Comparison of ENCODE assay signal across 29 cellular contexts in the genomic region with DNA sequence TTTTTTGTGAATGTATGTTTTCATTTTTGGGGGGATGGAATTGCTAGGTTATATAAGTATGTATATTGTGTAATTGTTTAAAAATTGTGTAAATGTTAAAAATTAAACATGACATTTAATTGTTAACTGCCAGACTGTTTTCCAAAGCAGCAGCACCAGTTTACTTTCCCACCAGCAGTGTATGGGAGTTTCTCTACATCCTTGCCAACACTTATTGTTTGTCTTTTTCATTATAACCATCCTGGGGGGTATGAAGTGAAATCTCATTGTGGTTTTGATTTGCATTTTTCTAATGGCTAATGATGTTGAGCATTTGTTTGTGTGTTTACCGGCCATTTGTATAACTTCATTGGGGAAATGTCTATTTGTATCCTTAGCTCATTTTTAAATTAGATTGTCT.
"Had no signal": no experiment of that assay in that cellular context is flagged by ENCODE, and none has a peak within 500 bp of the region (broad histone marks: within the 10 kb centered on the region; RNA-seq: fewer than 3 reads in every experiment).

No MANE protein-coding gene starts in this region.

- H3K36me3 Mint-ChIP-seq: activated naive CD4-positive, alpha-beta T cell treated with anti-CD3 and anti-CD28 coated beads, Interleukin-2, amount 50 U/mL, for 72 hours; T-cell had no signal

- H3K27ac Mint-ChIP-seq: activated CD4-positive, alpha-beta T cell treated with anti-CD3 and anti-CD28 coated beads for 36 hours; activated CD4-positive, alpha-beta T cell treated with anti-CD3 and anti-CD28 coated beads, Interleukin-2, amount 10 ng/mL, durations not matched to agents 7 days and 5 days; activated naive CD4-positive, alpha-beta T cell treated with anti-CD3 and anti-CD28 coated beads for 36 hours; activated naive CD4-positive, alpha-beta T cell treated with anti-CD3 and anti-CD28 coated beads, Interleukin-2, amount 50 U/mL, for 72 hours; activated T-helper 1 cell treated with anti-CD3 and anti-CD28 coated beads, Interleukin-12 subunit alpha, Interleukin-12 subunit beta, Interleukin-2, Interleukin-4 antibody, amounts not matched to agents 30 ng/mL and 10 ng/mL and 1 ng/mL, durations not matched to agents 14 hours and 24 hours and 36 hours; T-cell; T-helper 17 cell had no signal

- H3K27ac ChIP-seq: adrenal gland, body of pancreas, breast epithelium, KMS-11, SJCRH30, SK-N-MC had no signal

- H3K4me3 Mint-ChIP-seq: activated CD4-positive, alpha-beta T cell treated with anti-CD3 and anti-CD28 coated beads for 36 hours; activated CD4-positive, alpha-beta T cell treated with anti-CD3 and anti-CD28 coated beads, Interleukin-2, amount 10 ng/mL, durations not matched to agents 7 days and 5 days; activated naive CD4-positive, alpha-beta T cell treated with anti-CD3 and anti-CD28 coated beads for 36 hours; activated T-cell treated with anti-CD3 and anti-CD28 coated beads, Interleukin-2, amount 50 U/mL, for 4 hours; activated T-helper 1 cell treated with anti-CD3 and anti-CD28 coated beads, Interleukin-12 subunit alpha, Interleukin-12 subunit beta, Interleukin-2, Interleukin-4 antibody, amounts not matched to agents 30 ng/mL and 10 ng/mL and 1 ng/mL, durations not matched to agents 14 hours and 24 hours and 36 hours; T-cell; T-helper 17 cell had no signal

- ATAC-seq: activated CD4-positive, alpha-beta T cell treated with anti-CD3 and anti-CD28 coated beads for 36 hours; activated naive CD4-positive, alpha-beta T cell treated with anti-CD3 and anti-CD28 coated beads, Interleukin-2, amount 50 U/mL, for 72 hours; activated T-cell treated with anti-CD3 and anti-CD28 coated beads, Interleukin-2, amount 50 U/mL, for 4 hours; body of pancreas; Panc1; T-cell; T-helper 17 cell had no signal

- H3K4me1 ChIP-seq: adrenal gland, breast epithelium had no signal

- H3K27me3 Mint-ChIP-seq: activated CD4-positive, alpha-beta T cell treated with anti-CD3 and anti-CD28 coated beads for 36 hours; T-cell had no signal

- H3K27me3 ChIP-seq: adrenal gland, body of pancreas, breast epithelium, SJCRH30 had no signal

- H3K9me3 ChIP-seq: adrenal gland, body of pancreas, breast epithelium, SJCRH30 had no signal

- H3K4me3 ChIP-seq: adrenal gland, body of pancreas, breast epithelium, SJCRH30, SK-N-MC had no signal

- DNase-seq: activated CD4-positive, alpha-beta T cell treated with anti-CD3 and anti-CD28 coated beads for 36 hours; activated CD4-positive, alpha-beta T cell treated with anti-CD3 and anti-CD28 coated beads, Interleukin-2, amount 10 ng/mL, durations not matched to agents 7 days and 5 days; activated CD4-positive, alpha-beta T cell treated with anti-CD3 and anti-CD28 coated beads, Interleukin-2, amount 50 U/mL, for 48 hours; activated CD8-positive, alpha-beta memory T cell treated with anti-CD3 and anti-CD28 coated beads, Interleukin-2, amount 50 U/mL, for 4 hours; activated gamma-delta T cell treated with Interleukin-2 at 50 U/mL for 16 hours; activated naive CD4-positive, alpha-beta T cell treated with anti-CD3 and anti-CD28 coated beads for 36 hours; activated T-cell treated with anti-CD3 and anti-CD28 coated beads for 4 hours; activated T-cell treated with anti-CD3 and anti-CD28 coated beads, Interleukin-2, amount 50 U/mL, for 4 hours; adrenal gland; body of pancreas; MM.1S; MV-4-11; NCI-H1092; NCI-H1436 treated with DMSO at 0.1 percent for 48 hours; NCI-H1694 treated with DMSO at 0.1 percent for 48 hours; NCI-H2029; NCI-H345; NCI-H524 treated with DMSO at 0.1 percent for 48 hours; SHP77; SJCRH30; T-cell; T-helper 17 cell; T-helper 9 cell had no signal

- H3K9me3 Mint-ChIP-seq: activated CD4-positive, alpha-beta T cell treated with anti-CD3 and anti-CD28 coated beads, Interleukin-2, amount 10 ng/mL, durations not matched to agents 7 days and 5 days; activated naive CD4-positive, alpha-beta T cell treated with anti-CD3 and anti-CD28 coated beads for 36 hours; activated T-cell treated with anti-CD3 and anti-CD28 coated beads, Interleukin-2, amount 50 U/mL, for 4 hours; activated T-helper 1 cell treated with anti-CD3 and anti-CD28 coated beads, Interleukin-12 subunit alpha, Interleukin-12 subunit beta, Interleukin-2, Interleukin-4 antibody, amounts not matched to agents 30 ng/mL and 10 ng/mL and 1 ng/mL, durations not matched to agents 14 hours and 24 hours and 36 hours; T-cell had no signal

- H3K36me3 ChIP-seq: adrenal gland, breast epithelium, SJCRH30 had no signal
